18 cellular contexts compared by ENCODE assay signal in the genomic region with DNA sequence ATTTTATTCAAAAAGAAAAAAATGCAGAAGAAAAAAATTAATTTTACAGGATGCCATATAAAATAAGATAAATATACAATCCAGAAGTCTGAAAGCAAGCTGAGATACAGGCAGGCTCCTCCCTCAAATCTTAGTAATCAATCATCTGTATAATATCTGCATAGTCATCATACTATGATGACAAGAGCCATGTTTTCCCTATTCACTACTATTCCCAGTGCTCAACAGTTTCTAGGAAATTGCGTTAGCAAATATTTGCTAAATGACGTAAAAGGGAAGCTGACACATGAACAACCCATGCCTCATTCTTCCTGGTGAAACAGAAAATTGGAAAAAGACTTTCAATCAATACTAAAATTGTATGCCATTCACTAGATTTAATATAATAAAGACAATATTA.
DNase-seq lines count a peak whose midpoint lies in the region; ATAC-seq and TF ChIP-seq lines count a peak whose summit lies in the region.
"Had no signal": no experiment of that assay in that cellular context is flagged by ENCODE, and none has a peak within 500 bp of the region (broad histone marks: within the 10 kb centered on the region; RNA-seq: fewer than 3 reads in every experiment).

No MANE protein-coding gene starts in this region.

- H3K9me3 Mint-ChIP-seq in T-cell: peaks cover under 1 to 7% (median 3%) of the 10 kb centered on the region in 3 donors
- H3K9me3 Mint-ChIP-seq: stimulated activated naive CD8-positive, alpha-beta T cell treated with anti-CD3 and anti-CD28 coated beads, Interleukin-15, Interleukin-2, amounts not matched to agents 100 ng/mL and 50 ng/mL, for 24 hours had no signal

- no peak for TF ChIP-seq CTCF in fibroblast of the aortic adventitia (IDR thresholded peaks at IDR 0.05; ENCODE audit: insufficient read depth, low read length)

- CTCF ChIA-PET in T-cell (lab: Charles Lee): no interaction called here

- no peak overlapping the region for H3K27ac Mint-ChIP-seq in T-cell
- H3K27ac Mint-ChIP-seq: activated T-cell treated with anti-CD3 and anti-CD28 coated beads, Interleukin-2, amount 50 U/mL, for 72 hours; B cell; stimulated activated naive CD8-positive, alpha-beta T cell treated with anti-CD3 and anti-CD28 coated beads, Interleukin-15, Interleukin-2, amounts not matched to agents 100 ng/mL and 50 ng/mL, for 24 hours had no signal

- H3K36me3 Mint-ChIP-seq in T-cell: no peaks in the 10 kb centered on the region

- H3K27me3 Mint-ChIP-seq in T-cell: no peaks in the 10 kb centered on the region
- H3K27me3 Mint-ChIP-seq: B cell; stimulated activated naive CD8-positive, alpha-beta T cell treated with anti-CD3 and anti-CD28 coated beads, Interleukin-15, Interleukin-2, amounts not matched to agents 100 ng/mL and 50 ng/mL, for 24 hours had no signal

- peak; percentile 30 for DNase-seq in AG20443 (ENCODE audit: low spot score)
- peak; percentile 82 for DNase-seq in HT1080 (ENCODE audit: low read depth)
- DNase-seq in SHP77 (lab: John Stamatoyannopoulos, UW): peak; percentile 84 to 92
- peak; percentile 77 for DNase-seq in fibroblast of the aortic adventitia (ENCODE audit: low read depth)
- DNase-seq in T-cell: no peak
- no peak for DNase-seq in cortex of kidney (lab: John Stamatoyannopoulos, UW)
- no peak for DNase-seq in NCI-H2107 treated with DMSO at 0.1 percent for 48 hours (lab: John Stamatoyannopoulos, UW; ENCODE audit: unreplicated experiment)
- DNase-seq: activated T-cell treated with anti-CD3 and anti-CD28 coated beads, Interleukin-2, amount 50 U/mL, for 72 hours; H7; Kasumi-1; NCI-H1694 treated with DMSO at 0.1 percent for 48 hours; NCI-H82 had no signal

- POLR2A ChIA-PET in T-cell (lab: Charles Lee): no interaction called here

- no peak for ATAC-seq in T-cell (replicated peaks in 1 of 4)
- ATAC-seq in GM21423 (IDR thresholded peaks at IDR 0.05; ENCODE audit: unreplicated experiment): no peak
- ATAC-seq: activated T-cell treated with anti-CD3 and anti-CD28 coated beads, Interleukin-2, amount 50 U/mL, for 72 hours; left lobe of liver had no signal

- H3K4me3 ChIP-seq in fibroblast of the aortic adventitia (ENCODE audit: low read depth, low read length): no peak overlapping the region
- H3K4me3 ChIP-seq: hepatocyte, smooth muscle cell had no signal

- no peaks in the 10 kb centered on the region for H3K4me1 Mint-ChIP-seq in T-cell
- H3K4me1 Mint-ChIP-seq: B cell had no signal

- H3K4me3 Mint-ChIP-seq in T-cell: no peak overlapping the region
- H3K4me3 Mint-ChIP-seq: activated T-cell treated with anti-CD3 and anti-CD28 coated beads, Interleukin-2, amount 50 U/mL, for 72 hours; B cell; stimulated activated naive CD8-positive, alpha-beta T cell treated with anti-CD3 and anti-CD28 coated beads, Interleukin-15, Interleukin-2, amounts not matched to agents 100 ng/mL and 50 ng/mL, for 24 hours had no signal

Comparison
In these comparisons a context has a peak if more than half of its experiments do, and no peak if none do; other contexts are left out.
1. DNase-seq: peak in AG20443 (single experiment), HT1080 (single experiment), SHP77 (2 of 2) and fibroblast of the aortic adventitia (single experiment); none in T-cell (0 of 34), cortex of kidney (single experiment) and NCI-H2107 treated with DMSO at 0.1 percent for 48 hours (single experiment).